Comparison of ENCODE assay signal across 28 cellular contexts in the genomic region with DNA sequence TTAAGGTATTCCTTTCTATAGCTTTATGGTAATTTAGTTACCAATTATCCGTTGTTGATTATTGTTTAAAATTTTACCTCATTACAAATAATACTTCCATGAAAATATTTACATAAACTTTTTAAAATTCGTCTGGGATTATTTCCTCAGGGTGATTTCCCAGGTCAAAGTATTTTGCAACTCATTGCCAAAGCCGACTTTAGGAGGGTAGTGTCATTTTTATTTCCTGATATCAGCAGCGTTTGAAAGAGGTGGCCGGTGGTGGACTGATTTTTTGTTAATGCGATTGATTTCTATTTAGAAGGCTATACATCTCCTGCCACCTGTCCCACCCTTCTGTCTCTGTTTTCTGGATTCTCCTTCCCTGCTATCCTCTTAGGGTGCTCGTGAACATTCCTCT. TPM values are rescaled to one million over a fixed set of nuclear protein-coding genes. Genes with fewer than 3 reads are reported as not detected.
DNase-seq lines count a peak whose midpoint lies in the region; ATAC-seq, FAIRE-seq and TF ChIP-seq lines count a peak whose summit lies in the region.
"Had no signal": no experiment of that assay in that cellular context is flagged by ENCODE, and none has a peak within 500 bp of the region (broad histone marks: within the 10 kb centered on the region; RNA-seq: fewer than 3 reads in every experiment).

No MANE protein-coding gene starts in this region.

- TF ChIP-seq CTCF in right lobe of liver (IDR thresholded peaks at IDR 0.05) (no peak), HepG2 (CRISPR knock-in tag; IDR thresholded peaks at IDR 0.05) (no peak)

- BruUV-seq in HepG2 (replicated peaks; lab: Mats Ljungman, UMichigan): no TSS peak

- H3K9me3 ChIP-seq in right lobe of liver (no peaks in the 10 kb centered on the region), HepG2 (ENCODE audit: low read length) (no peaks in the 10 kb centered on the region)
- H3K9me3 ChIP-seq: BE2C had no signal

- H3K36me3 ChIP-seq in right lobe of liver (no peaks in the 10 kb centered on the region), HepG2 (replicated peaks in 1 of 2; ENCODE audit: control insufficient read depth in 1 of 2, insufficient read depth in 2 of 2, low read length in 2 of 2) (no peaks in the 10 kb centered on the region)
- H3K36me3 ChIP-seq: BE2C, BLaER1 had no signal

- H2AFZ ChIP-seq in HepG2 (ENCODE audit: low read length): no peak overlapping the region

- ATAC-seq in right lobe of liver: peak in 3 of 4 donors; percentile 45 to 85 (median 52)
- no peak for ATAC-seq in HepG2
- no peak for ATAC-seq in GM18517 (IDR thresholded peaks at IDR 0.05; ENCODE audit: unreplicated experiment)
- ATAC-seq: GM12878 had no signal

- WGBS in right lobe of liver (ENCODE audit: insufficient coverage, low coverage, low lambda C conversion rate, missing lambda C conversion rate): 30% methylated on average over 7 of the region's 7 CpGs
- WGBS in HepG2 (ENCODE audit: low lambda C conversion rate): 28% methylated on average over 7 of the region's 7 CpGs

- H3K27ac ChIP-seq in right lobe of liver: no peak overlapping the region
- H3K27ac ChIP-seq in HepG2 (ENCODE audit: extremely low read length, insufficient read depth, low read length): no peak overlapping the region
- H3K27ac ChIP-seq: BLaER1 had no signal

- H3K27me3 ChIP-seq in right lobe of liver (peaks cover 0 to 5% of the 10 kb centered on the region in 2 donors), HepG2 (ENCODE audit: control insufficient read depth in 1 of 2, insufficient read depth in 2 of 2, low read length in 2 of 2) (peaks cover 0 to 12% of the 10 kb centered on the region in 2 experiments; a peak in 3 of 5 replicates)

- TF ChIP-seq RAD21 in HepG2 (CRISPR knock-in tag; IDR thresholded peaks at IDR 0.05): no peak

- intact Hi-C loops in right lobe of liver (cut with DNase I): loop anchor here (5.0 to 10.0 kb wide), 2 partner anchors 253 to 270 kb away; no protein-coding TSS in a partner anchor
- intact Hi-C loops in HepG2 (cut with micrococcal nuclease; ENCODE audit: unreplicated experiment): loop anchor here (5.0 kb wide), 1 partner anchor 267 kb away; no protein-coding TSS in a partner anchor

- in situ Hi-C loops in HepG2 (cut with HindIII; ENCODE audit: extremely low pct_ligation_motif_present, low pct_unique_long_range_greater_than_20kb): loop anchor here (25.0 kb wide), 1 partner anchor 268 kb away; the partner anchor contains the start of gene ICE1

- POLR2A ChIA-PET in HepG2 (lab: Yijun Ruan, JAX): no interaction called here

- H3K4me2 ChIP-seq in HepG2 (ENCODE audit: low read depth, low read length): no peak overlapping the region
- H3K4me2 ChIP-seq: BLaER1 had no signal

- H3K4me3 ChIP-seq in right lobe of liver (no peak overlapping the region), HepG2 (replicated peaks in 1 of 3; ENCODE audit: insufficient read depth in 1 of 3, low read depth in 2 of 3, low read length in 3 of 3) (no peak overlapping the region)
- H3K4me3 ChIP-seq: BLaER1, GM12878 had no signal

- H3K79me2 ChIP-seq in HepG2 (ENCODE audit: insufficient read depth, low read length): no peaks in the 10 kb centered on the region

- CTCF ChIA-PET in HepG2 (lab: Yijun Ruan, JAX; ENCODE audit: low intra/inter-chr PET ratio, low total read pairs): no interaction called here

- H3K4me1 ChIP-seq in right lobe of liver: peaks cover 0 to 19% (median 2%) of the 10 kb centered on the region in 4 donors
- peaks cover 8% of the 10 kb centered on the region; the same call in 1 of the 2 replicates for H3K4me1 ChIP-seq in HepG2 (ENCODE audit: insufficient read depth, low read length)
- H3K4me1 ChIP-seq: BE2C, BLaER1 had no signal

- TF ChIP-seq POLR2A in right lobe of liver (IDR thresholded peaks at IDR 0.05) (no peak), HepG2 (IDR thresholded peaks at IDR 0.05; ENCODE audit: insufficient read depth in 1 of 2, low read depth in 2 of 2, low read length in 2 of 2) (no peak)

- no peak for FAIRE-seq in HepG2 (lab: Jason Lieb, UNC)
- peak; percentile 8 for FAIRE-seq in RCC 7860 (lab: Jason Lieb, UNC)
- FAIRE-seq: A204.1, GM12878, GM12892, GM18507, GM19239 had no signal

- DNase-seq in right lobe of liver (no peak), HepG2 (ENCODE audit: low spot score) (no peak), RCC 7860 (ENCODE audit: low spot score) (no peak), NCI-H226 (no peak)
- DNase-seq: 8988T; ACHN; BE2C; C1 segment of cervical spinal cord; CD4-positive, alpha-beta memory T cell; CD4-positive, CD25-positive, alpha-beta regulatory T cell; CD8-positive, alpha-beta memory T cell; COR-L47; DMS 273 treated with DMSO at 0.1 percent for 48 hours; DMS153; DMS53; DMS79; DND-41; EL; GDM1 had no signal

- no peaks in the 10 kb centered on the region for H4K20me1 ChIP-seq in HepG2 (ENCODE audit: insufficient read depth, low read length)
- H4K20me1 ChIP-seq: BLaER1 had no signal

- no peak overlapping the region for H3K9ac ChIP-seq in HepG2 (ENCODE audit: insufficient read depth, low read depth, low read length)
- H3K9ac ChIP-seq: BLaER1 had no signal

- TF ChIP-seq EP300 in HepG2 (IDR thresholded peaks at IDR 0.05; ENCODE audit: low read depth in 2 of 2, low read length in 2 of 2) (no peak), HepG2 (CRISPR knock-in tag; IDR thresholded peaks at IDR 0.05; ENCODE audit: borderline replicate concordance) (no peak)

TF ChIP-seq in HepG2, 621 proteins besides CTCF, POLR2A, EP300 and RAD21:
- TF ChIP-seq ATF4 (CRISPR knock-in tag; IDR thresholded peaks at IDR 0.05) (no peak), ZNF143 (CRISPR knock-in tag; IDR thresholded peaks at IDR 0.05) (no peak), U2AF2 (IDR thresholded peaks at IDR 0.05; ENCODE audit: low read depth, low read length) (no peak), AGO2 (optimal IDR thresholded peaks at IDR 0.05; ENCODE audit: low read depth, low read length) (no peak), TRAFD1 (CRISPR knock-in tag; IDR thresholded peaks at IDR 0.05; ENCODE audit: borderline replicate concordance) (no peak), ZNF234 (CRISPR knock-in tag; conservative IDR thresholded peaks at IDR 0.05) (no peak), JUN (CRISPR knock-in tag; IDR thresholded peaks at IDR 0.05) (no peak), ZNF629 (CRISPR knock-in tag; conservative IDR thresholded peaks at IDR 0.05) (no peak)

RNA-seq across cellular contexts. Expression of gene ADAMTS16, which starts 4.3 kb away (rescaled TPM):
- total RNA-seq in right lobe of liver: not detected
- 0.02 and 0.07 TPM in 2 replicates for total RNA-seq in HepG2 (2016; rRNA removed; fragmentation: Illumina TruSeq; extraction: Trizol)
- total RNA-seq in HepG2 (2016; cell fraction: cytosol; rRNA removed; fragmentation: Illumina TruSeq; extraction: Trizol; ENCODE audit: low read depth): not detected in 2 replicates
- total RNA-seq in HepG2 (2016; cell fraction: insoluble cytoplasmic fraction; rRNA removed; fragmentation: Illumina TruSeq; extraction: Trizol): 0.06 TPM in 1 of 2 replicates, not detected in the other
- 0.06 TPM in 1 of 2 replicates, not detected in the other for total RNA-seq in HepG2 (2016; cell fraction: membrane; rRNA removed; fragmentation: Illumina TruSeq; extraction: Trizol)
- 0.12 and 0.31 TPM in 2 replicates for total RNA-seq in HepG2 (2016; cell fraction: nucleus; rRNA removed; fragmentation: Illumina TruSeq; extraction: Trizol)
- 0.03 and 0.04 TPM in 2 replicates for polyA plus RNA-seq in HepG2 (2011; rRNA removed)
- polyA plus RNA-seq in HepG2 (2011; cell fraction: cytosol; rRNA removed): 0.03 TPM in 2 replicates
- 0.08 and 0.14 TPM in 2 replicates for polyA plus RNA-seq in HepG2 (2011; cell fraction: nucleus; rRNA removed)
- 0.16 and 0.47 TPM in 2 replicates for polyA plus RNA-seq in HepG2 (2012)
- polyA plus RNA-seq in HepG2 (2016; cell fraction: cytosol; fragmentation: Illumina TruSeq; extraction: Trizol; ENCODE audit: low read depth): not detected in 2 replicates
- polyA plus RNA-seq in HepG2 (2016; cell fraction: insoluble cytoplasmic fraction; fragmentation: Illumina TruSeq; extraction: Trizol; ENCODE audit: low read depth): not detected in 2 replicates
- polyA plus RNA-seq in HepG2 (2016; cell fraction: membrane; fragmentation: Illumina TruSeq; extraction: Trizol; ENCODE audit: low read depth): 0.03 TPM in 1 of 2 replicates, not detected in the other
- polyA plus RNA-seq in HepG2 (2016; cell fraction: nucleus; fragmentation: Illumina TruSeq; extraction: Trizol; ENCODE audit: insufficient read depth, low read depth): not detected in 2 replicates
- polyA minus RNA-seq in HepG2 (2011; rRNA and poly(A)+ RNA removed; ENCODE audit: low replicate concordance): 0.06 and 0.12 TPM in 2 replicates
- polyA minus RNA-seq in HepG2 (2011; cell fraction: cytosol; rRNA and poly(A)+ RNA removed): not detected in 2 replicates
- polyA minus RNA-seq in HepG2 (2011; cell fraction: nucleus; rRNA and poly(A)+ RNA removed): 0.26 and 0.37 TPM in 2 replicates
- total RNA-seq: CD4-positive, alpha-beta memory T cell; CD4-positive, CD25-positive, alpha-beta regulatory T cell; CD8-positive, alpha-beta memory T cell; G401; GM12878 had no signal
- polyA plus RNA-seq: CD14-positive monocyte; CD4-positive, alpha-beta memory T cell; CD4-positive, CD25-positive, alpha-beta regulatory T cell; CD8-positive, alpha-beta memory T cell had no signal

Comparison
In these comparisons a context has a peak if more than half of its experiments do, and no peak if none do; other contexts are left out.
1. ATAC-seq: peak in right lobe of liver (3 of 4); none in HepG2 (single experiment) and GM18517 (single experiment).